In the genomic region with DNA sequence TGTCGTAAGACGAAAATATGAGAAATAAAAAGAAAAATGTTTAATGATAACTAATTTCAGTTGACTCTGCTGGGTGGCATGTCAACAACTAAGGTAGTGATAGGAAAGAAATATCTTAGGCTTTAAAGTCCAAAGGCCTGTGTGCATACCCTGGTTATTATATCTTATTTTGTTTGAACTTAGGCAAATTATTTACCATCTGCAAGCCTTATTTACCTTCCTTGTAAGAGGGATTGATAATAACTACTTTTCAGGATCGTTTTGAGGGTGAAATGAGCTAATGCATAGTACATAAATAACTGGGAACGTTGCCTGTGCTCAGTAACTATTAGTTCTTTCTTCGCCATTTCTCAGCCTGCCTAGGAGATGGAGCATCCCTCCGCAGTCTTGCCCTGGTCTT, we compare ENCODE assay signal across 7 cellular contexts.
"Had no signal": no experiment of that assay in that cellular context is flagged by ENCODE, and none has a peak within 500 bp of the region (broad histone marks: within the 10 kb centered on the region; RNA-seq: fewer than 3 reads in every experiment).

No MANE protein-coding gene starts in this region.

- FAIRE-seq: H1, H54, HTR-8/SVneo had no signal

- DNase-seq: H9, HCEC 1CT, KBM-7 had no signal

- H3K4me3 ChIP-seq: GM23338 had no signal

- ATAC-seq: GM23338 had no signal
